3 cellular contexts compared by ENCODE assay signal in genomic region chr17:30929861-30930260, GRCh38. TPM values are rescaled to one million over a fixed set of nuclear protein-coding genes. Genes with fewer than 3 reads are reported as not detected.
"Had no signal": no experiment of that assay in that cellular context is flagged by ENCODE, and none has a peak within 500 bp of the region (broad histone marks: within the 10 kb centered on the region; RNA-seq: fewer than 3 reads in every experiment).

No MANE protein-coding gene starts in this region.

RNA-seq across cellular contexts. Expression of gene ADAP2, which starts 8.1 kb away (rescaled TPM):
- total RNA-seq: HT1080 had no signal

RNA-seq across cellular contexts. Expression of gene RNF135, which starts 41.0 kb away (rescaled TPM):
- total RNA-seq: HepG2, K562 had no signal
- polyA plus RNA-seq: HepG2 had no signal
